Comparison of ENCODE assay signal across 24 cellular contexts in the genomic region with DNA sequence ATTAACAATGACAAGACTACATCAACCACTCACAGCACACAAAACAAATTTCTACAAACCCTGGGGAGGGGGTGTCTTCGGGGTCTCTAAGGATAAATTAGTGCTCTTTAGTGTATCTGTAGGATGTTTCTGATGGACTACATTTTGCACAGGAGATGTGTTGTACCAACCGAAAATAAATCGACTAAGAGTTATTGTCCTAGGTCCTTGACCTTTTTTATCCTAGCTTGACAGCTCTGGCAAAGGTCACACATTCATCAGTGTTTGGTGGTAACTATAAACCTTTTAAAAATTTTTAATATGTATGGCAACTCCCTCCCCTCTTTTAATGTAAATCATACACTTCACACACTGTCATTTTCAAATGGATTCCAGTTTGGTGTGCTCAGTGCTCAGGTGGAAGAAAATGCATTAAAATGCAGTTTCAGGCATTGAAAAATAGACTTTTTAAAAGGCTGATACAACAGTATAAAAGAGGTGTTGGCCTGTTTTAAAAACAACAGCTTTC. TPM values are rescaled to one million over a fixed set of nuclear protein-coding genes. Genes with fewer than 3 reads are reported as not detected.
DNase-seq lines count a peak whose midpoint lies in the region; ATAC-seq and TF ChIP-seq lines count a peak whose summit lies in the region.
"Had no signal": no experiment of that assay in that cellular context is flagged by ENCODE, and none has a peak within 500 bp of the region (broad histone marks: within the 10 kb centered on the region; RNA-seq: fewer than 3 reads in every experiment).

No MANE protein-coding gene starts in this region.

- H3K4me1 ChIP-seq in Loucy (ENCODE audit: insufficient read depth, low read length, poor library complexity, severe bottlenecking) (peaks cover 4% of the 10 kb centered on the region), Peyer's patch (peaks cover 0 to 21% (median 8%) of the 10 kb centered on the region in 4 donors)
- H3K4me1 ChIP-seq: BE2C had no signal

- H3K79me2 ChIP-seq in Loucy (ENCODE audit: insufficient read depth, low read length) = no peaks in the 10 kb centered on the region

- H3K9ac ChIP-seq in Loucy (ENCODE audit: low read depth, low read length, poor library complexity, severe bottlenecking) = no peak overlapping the region
- H3K9ac ChIP-seq: GM23248 had no signal

- TF ChIP-seq CTCF in Loucy (conservative IDR thresholded peaks at IDR 0.05; ENCODE audit: low read length) (no peak), brain (conservative IDR thresholded peaks at IDR 0.05) (no peak), type B pancreatic cell (conservative IDR thresholded peaks at IDR 0.05) (no peak), Peyer's patch (IDR thresholded peaks at IDR 0.05) (no peak)

- H3K4me3 Mint-ChIP-seq in brain (peak overlapping the region; percentile 48 to 82 (median 69)), type B pancreatic cell (peak overlapping the region; percentile 72)

- H4K20me1 ChIP-seq in Loucy (ENCODE audit: insufficient read depth, low read length, poor library complexity, severe bottlenecking) = no peaks in the 10 kb centered on the region

- H3K36me3 ChIP-seq in Loucy (ENCODE audit: insufficient read depth, low read length) = no peaks in the 10 kb centered on the region
- H3K36me3 ChIP-seq in Peyer's patch = no peaks in the 10 kb centered on the region
- H3K36me3 ChIP-seq: BE2C, SJSA1 had no signal

- H3K27ac Mint-ChIP-seq in brain (peak overlapping the region; percentile 58 to 98 (median 80)), type B pancreatic cell (no peak overlapping the region)
- H3K27ac Mint-ChIP-seq: CD4-positive, CD25-positive, alpha-beta regulatory T cell had no signal

- H3K36me3 Mint-ChIP-seq in brain (no peaks in the 10 kb centered on the region), type B pancreatic cell (peaks cover 12% of the 10 kb centered on the region)
- H3K36me3 Mint-ChIP-seq: CD4-positive, CD25-positive, alpha-beta regulatory T cell had no signal

- no peaks in the 10 kb centered on the region for H3K27me3 ChIP-seq in Loucy (ENCODE audit: insufficient read depth, low read length, poor library complexity, severe bottlenecking)
- peaks cover 0 to 51% of the 10 kb centered on the region in 2 donors for H3K27me3 ChIP-seq in Peyer's patch
- H3K27me3 ChIP-seq: MG63 had no signal

- TF ChIP-seq POLR2A in Peyer's patch (IDR thresholded peaks at IDR 0.05) = no peak

- no peak overlapping the region for H3K27ac ChIP-seq in Peyer's patch
- H3K27ac ChIP-seq: A549, GM23248, PC-9, SJSA1 had no signal

- no peaks in the 10 kb centered on the region for H3F3A ChIP-seq in Loucy (ENCODE audit: low read depth)

- H3K27me3 Mint-ChIP-seq in brain = peaks cover 58% of the 10 kb centered on the region
- peaks cover 85% of the 10 kb centered on the region for H3K27me3 Mint-ChIP-seq in type B pancreatic cell

- 0 out of 2 replicates have a peak overlapping the region, but pooled peaks have one; percentile 13 for H2AFZ ChIP-seq in Loucy (ENCODE audit: low read length)
- H2AFZ ChIP-seq: GM23248, PC-9 had no signal

- no peak overlapping the region for H3K4me3 ChIP-seq in Loucy (ENCODE audit: low read length, poor library complexity, severe bottlenecking)
- no peak overlapping the region for H3K4me3 ChIP-seq in Peyer's patch
- H3K4me3 ChIP-seq: A549, GM23248, MG63, PC-9, SJSA1 had no signal

- H3K4me1 Mint-ChIP-seq in brain (peaks cover 64% of the 10 kb centered on the region), type B pancreatic cell (ENCODE audit: unreplicated experiment) (peaks cover 15% of the 10 kb centered on the region)

- H3K9me3 ChIP-seq in Loucy (ENCODE audit: insufficient read depth, low read depth, low read length) = no peaks in the 10 kb centered on the region
- H3K9me3 ChIP-seq in Peyer's patch = no peaks in the 10 kb centered on the region
- H3K9me3 ChIP-seq: A549, MG63 had no signal

- H3K9me3 Mint-ChIP-seq in brain (no peaks in the 10 kb centered on the region), type B pancreatic cell (no peaks in the 10 kb centered on the region)

- H3K9me2 ChIP-seq in Loucy (replicated peaks; ENCODE audit: low read depth, low read length) = no peaks in the 10 kb centered on the region

- DNase-seq in SHP77 treated with DMSO at 0.1 percent for 48 hours (lab: John Stamatoyannopoulos, UW) (peak; percentile 29), SHP77 (lab: John Stamatoyannopoulos, UW) (no peak), type B pancreatic cell (ENCODE audit: extremely low spot score, unreplicated experiment) (no peak), Peyer's patch (no peak)
- DNase-seq: BE2C; CD4-positive, CD25-positive, alpha-beta regulatory T cell; DND-41; GM23248; Karpas-422; MG63; NCI-H1436; NCI-H187 treated with DMSO at 0.1 percent for 48 hours; NCI-H2171; NCI-H446; NCI-H526; PC-9 had no signal

- ATAC-seq in GM21529 (IDR thresholded peaks at IDR 0.05; ENCODE audit: unreplicated experiment) = no peak
- no peak for ATAC-seq in HG02588 (IDR thresholded peaks at IDR 0.05; ENCODE audit: unreplicated experiment)
- ATAC-seq: A549, HCT116 had no signal

- H3K4me2 ChIP-seq in Loucy (ENCODE audit: low read depth, low read length, poor library complexity, severe bottlenecking) = no peak overlapping the region
- H3K4me2 ChIP-seq: A549, PC-9 had no signal

RNA-seq across cellular contexts. Expression of a gene that starts 7.7 kb away (rescaled TPM):
- 49.1 TPM for polyA plus RNA-seq in brain (ENCODE audit: insufficient read depth, low read depth, low replicate concordance)
- total RNA-seq in type B pancreatic cell (ENCODE audit: low replicate concordance) (0.05 and 15.1 TPM in 2 replicates), Peyer's patch (not detected)
- total RNA-seq: CD4-positive, CD25-positive, alpha-beta regulatory T cell; GM23248; SJSA1; T-helper 1 cell treated with Interleukin-12 subunit alpha and Interleukin-12 subunit beta and Interleukin-4 antibody, amounts not matched to agents 30 ng/mL and 1 ng/mL, for 36 hours had no signal
- polyA plus RNA-seq: CD4-positive, CD25-positive, alpha-beta regulatory T cell; GM23248 had no signal

RNA-seq across cellular contexts. Expression of a gene that starts 17.7 kb away (rescaled TPM):
- 300 TPM for polyA plus RNA-seq in brain (ENCODE audit: insufficient read depth, low read depth, low replicate concordance)
- total RNA-seq in type B pancreatic cell (ENCODE audit: low replicate concordance) (0.59 and 129 TPM in 2 replicates), Peyer's patch (not detected)
- total RNA-seq: CD4-positive, CD25-positive, alpha-beta regulatory T cell; GM23248 had no signal
- polyA plus RNA-seq: CD4-positive, CD25-positive, alpha-beta regulatory T cell; GM23248 had no signal
